23 cellular contexts compared by ENCODE assay signal in genomic region chr1:71027991-71028390, GRCh38. TPM values are rescaled to one million over a fixed set of nuclear protein-coding genes. Genes with fewer than 3 reads are reported as not detected.
"Had no signal": no experiment of that assay in that cellular context is flagged by ENCODE, and none has a peak within 500 bp of the region (broad histone marks: within the 10 kb centered on the region; RNA-seq: fewer than 3 reads in every experiment).

No MANE protein-coding gene starts in this region.

- DNase-seq: effector CD4-positive, alpha-beta T cell; endodermal cell; erythroblast; heart left ventricle; hippocampal formation; kidney glomerular epithelial cell; mesendoderm; naive B cell; nephron progenitor cell; posterior cingulate gyrus; spleen; stimulated activated CD4-positive, alpha-beta T cell treated with anti-CD3 and anti-CD28 coated beads, Interleukin-15, amount 100 ng/mL, for 24 hours; stimulated activated CD4-positive, alpha-beta T cell treated with anti-CD3 and anti-CD28 coated beads, Interleukin-1b, Interleukin-23, amount 100 ng/mL, for 48 hours; stimulated activated CD4-positive, alpha-beta T cell treated with anti-CD3 and anti-CD28 coated beads, Interleukin-4, amount 100 ng/mL, for 24 hours; testis; trophoblast cell had no signal

- H3K27me3 ChIP-seq: testis had no signal

- H3K27ac ChIP-seq: coronary artery, heart left ventricle, spleen, testis had no signal

- H3K9me3 ChIP-seq: heart left ventricle, spleen, testis had no signal

- H3K27ac Mint-ChIP-seq: endodermal cell; naive B cell; nephron progenitor cell; stimulated activated memory B cell treated with anti-CD40 and anti-IgM and Interleukin-4, amounts not matched to agents 10 μg/mL and 1 μg/mL and 100 μg/mL, for 72 hours; stimulated activated naive CD8-positive, alpha-beta T cell treated with anti-CD3 and anti-CD28 coated beads, Interleukin-15, Interleukin-2, amounts not matched to agents 100 ng/mL and 50 ng/mL, for 24 hours had no signal

- H3K36me3 Mint-ChIP-seq: naive B cell; stimulated activated memory B cell treated with anti-CD40 and anti-IgM and Interleukin-4, amounts not matched to agents 10 μg/mL and 1 μg/mL and 100 μg/mL, for 72 hours had no signal

- H3K4me3 ChIP-seq: coronary artery, heart left ventricle, spleen, testis had no signal

- ATAC-seq: heart left ventricle; sciatic nerve; stimulated activated memory B cell treated with anti-CD40 and anti-IgM and Interleukin-4, amounts not matched to agents 10 μg/mL and 1 μg/mL and 100 μg/mL, for 72 hours had no signal

- H3K4me1 Mint-ChIP-seq: endodermal cell; naive B cell; nephron progenitor cell; stimulated activated memory B cell treated with anti-CD40 and anti-IgM and Interleukin-4, amounts not matched to agents 10 μg/mL and 1 μg/mL and 100 μg/mL, for 72 hours had no signal

- H3K4me1 ChIP-seq: heart left ventricle, spleen, testis had no signal

- H3K36me3 ChIP-seq: heart left ventricle, spleen had no signal

- H3K9me3 Mint-ChIP-seq: endodermal cell; nephron progenitor cell; stimulated activated memory B cell treated with anti-CD40 and anti-IgM and Interleukin-4, amounts not matched to agents 10 μg/mL and 1 μg/mL and 100 μg/mL, for 72 hours; stimulated activated naive CD8-positive, alpha-beta T cell treated with anti-CD3 and anti-CD28 coated beads, Interleukin-15, Interleukin-2, amounts not matched to agents 100 ng/mL and 50 ng/mL, for 24 hours had no signal

- H3K4me3 Mint-ChIP-seq: endodermal cell; naive B cell; nephron progenitor cell; stimulated activated memory B cell treated with anti-CD40 and anti-IgM and Interleukin-4, amounts not matched to agents 10 μg/mL and 1 μg/mL and 100 μg/mL, for 72 hours; stimulated activated naive CD8-positive, alpha-beta T cell treated with anti-CD3 and anti-CD28 coated beads, Interleukin-15, Interleukin-2, amounts not matched to agents 100 ng/mL and 50 ng/mL, for 24 hours had no signal

RNA-seq across cellular contexts. Expression of gene PTGER3, which starts 19.6 kb away (rescaled TPM):
- total RNA-seq: dermis microvascular lymphatic vessel endothelial cell, endothelial cell of umbilical vein, osteoblast had no signal
